In genomic region chr4:185965456-185966384, GRCh38 we compare ENCODE assay signal across 10 cellular contexts.
DNase-seq lines count a peak whose midpoint lies in the region; ATAC-seq, FAIRE-seq and TF ChIP-seq lines count a peak whose summit lies in the region.
"Had no signal": no experiment of that assay in that cellular context is flagged by ENCODE, and none has a peak within 500 bp of the region (broad histone marks: within the 10 kb centered on the region; RNA-seq: fewer than 3 reads in every experiment).

No MANE protein-coding gene starts in this region.

- BruUV-seq in GM12878 (replicated peaks; lab: Mats Ljungman, UMichigan): no TSS peak

- ATAC-seq in GM19023 (IDR thresholded peaks at IDR 0.05; ENCODE audit: unreplicated experiment) (peak; percentile 80), HG02852 (IDR thresholded peaks at IDR 0.05; ENCODE audit: unreplicated experiment) (peak; percentile 79), GM12878 (peak; percentile 81), T-helper 17 cell (no peak), GM21528 (IDR thresholded peaks at IDR 0.05; ENCODE audit: low FRiP score, unreplicated experiment) (no peak)
- ATAC-seq: Panc1 had no signal

- peak overlapping the region; percentile 51; the same call in 1 of the 2 replicates for H2AFZ ChIP-seq in GM12878 (ENCODE audit: control insufficient read depth, low read depth, low read length)
- H2AFZ ChIP-seq in trophoblast cell (ENCODE audit: insufficient read depth, low read length, poor library complexity): peak overlapping the region; percentile 37

- TF ChIP-seq EP300 in GM12878 (IDR thresholded peaks at IDR 0.05; ENCODE audit: borderline replicate concordance in 1 of 2, control insufficient read depth in 1 of 2, low read depth in 2 of 2, low read length in 2 of 2): no peak

- H4K91ac ChIP-seq in trophoblast cell (ENCODE audit: low read depth, low read length): peak overlapping the region; percentile 62

- RAD21 ChIA-PET in GM12878 (lab: Charles Lee; ENCODE audit: unreplicated experiment): no interaction called here

- DNase-seq in GM12878 (ENCODE audit: low read depth, low spot score) (peak; percentile 3), trophoblast cell (peak; percentile 8 to 14), ecto neural progenitor cell (ENCODE audit: low spot score) (no peak), T-helper 17 cell (no peak)
- DNase-seq in activated effector memory CD4-positive, alpha-beta T cell treated with Interleukin-2 at 50 U/mL for 16 hours: no peak

- H3K27me3 ChIP-seq in GM12878 (replicated peaks in 1 of 2; ENCODE audit: control insufficient read depth in 2 of 2, insufficient read depth in 2 of 2, low read length in 1 of 2): no peaks in the 10 kb centered on the region
- no peaks in the 10 kb centered on the region for H3K27me3 ChIP-seq in trophoblast cell (ENCODE audit: insufficient read depth, low read length)

- WGBS in GM12878 (ENCODE audit: insufficient coverage, insufficient replicate concordance, low lambda C conversion rate, missing lambda C conversion rate): 50% methylated on average over 15 of the region's 15 CpGs
- WGBS in trophoblast cell (ENCODE audit: extremely low coverage, insufficient coverage, insufficient read length): no CpG with 5 or more reads among the region's 15 CpGs

- TF ChIP-seq POLR2A in GM12878 (IDR thresholded peaks at IDR 0.05; ENCODE audit: low read depth, low read length): no peak

- H3K4me3 ChIP-seq in GM12878 (no peak overlapping the region; the same call in 1 of the 2 replicates), trophoblast cell (ENCODE audit: low read depth, low read length) (no peak overlapping the region)

- no peak overlapping the region for H2BK12ac ChIP-seq in trophoblast cell (ENCODE audit: low read length)

- peak overlapping the region; percentile 38; the same call in 1 of the 2 replicates for H3K4me2 ChIP-seq in GM12878 (ENCODE audit: control insufficient read depth, insufficient read depth)
- H3K4me2 ChIP-seq in trophoblast cell (ENCODE audit: low read length): no peak overlapping the region

- SMC1A ChIA-PET in GM12878 (lab: Charles Lee; ENCODE audit: uncharacterized antibody, unreplicated experiment): no interaction called here

- in situ Hi-C loops in GM12878 (cut with MboI): no loop called here

- H3K14ac ChIP-seq in trophoblast cell (ENCODE audit: low read length): no peak overlapping the region

- H3K9ac ChIP-seq in GM12878 (ENCODE audit: control insufficient read depth, insufficient read depth, low read length): no peak overlapping the region
- no peak overlapping the region for H3K9ac ChIP-seq in trophoblast cell (ENCODE audit: low read length)

- H3K4ac ChIP-seq in trophoblast cell (ENCODE audit: low read depth, low read length): no peak overlapping the region

- peaks cover 12% of the 10 kb centered on the region for H3K27me3 Mint-ChIP-seq in T-helper 17 cell

- no peaks in the 10 kb centered on the region for H3K9me3 ChIP-seq in GM12878 (replicated peaks; ENCODE audit: control insufficient read depth, insufficient read depth, low read length)
- no peaks in the 10 kb centered on the region for H3K9me3 ChIP-seq in trophoblast cell (ENCODE audit: insufficient read depth, low read depth, low read length)
- no peaks in the 10 kb centered on the region for H3K9me3 ChIP-seq in T-helper 17 cell (ENCODE audit: control insufficient read depth, low read length, poor library complexity, severe bottlenecking)

- H3K79me2 ChIP-seq in GM12878 (ENCODE audit: control insufficient read depth, insufficient read depth, low read length): no peaks in the 10 kb centered on the region
- no peaks in the 10 kb centered on the region for H3K79me2 ChIP-seq in trophoblast cell (ENCODE audit: control insufficient read depth, insufficient read depth, low read length, poor library complexity)

- H3K4me1 Mint-ChIP-seq in T-helper 17 cell: no peaks in the 10 kb centered on the region

- CTCF ChIA-PET in GM12878 (lab: Yijun Ruan, JAX): no interaction called here

- H3K4me3 Mint-ChIP-seq in T-helper 17 cell: no peak overlapping the region

- peak; percentile 77 for FAIRE-seq in GM12878 (lab: Jason Lieb, UNC)

- no peak overlapping the region for H2BK120ac ChIP-seq in trophoblast cell (ENCODE audit: insufficient read depth, low read length, poor library complexity)

- H3K27ac ChIP-seq in GM12878 (ENCODE audit: control insufficient read depth, insufficient read depth): no peak overlapping the region
- no peak overlapping the region for H3K27ac ChIP-seq in trophoblast cell (ENCODE audit: low read depth, low read length)
- H3K27ac ChIP-seq: HL-60 had no signal

- H3K79me1 ChIP-seq in trophoblast cell (ENCODE audit: low read length): peaks cover 3% of the 10 kb centered on the region

- H3K27ac Mint-ChIP-seq in T-helper 17 cell: no peak overlapping the region

- TF ChIP-seq RAD21 in GM12878 (IDR thresholded peaks at IDR 0.05; ENCODE audit: insufficient read depth, low read depth, low read length): no peak

- H3K4me1 ChIP-seq in GM12878 (ENCODE audit: control insufficient read depth, insufficient read depth, low read length) (no peaks in the 10 kb centered on the region), trophoblast cell (ENCODE audit: control insufficient read depth in 1 of 2, insufficient read depth in 2 of 2, low read length in 2 of 2) (peaks cover 3 to 4% of the 10 kb centered on the region in 2 experiments)

- intact Hi-C loops in GM12878 (cut with micrococcal nuclease; ENCODE audit: unreplicated experiment): no loop called here

- peak overlapping the region; percentile 32 for H4K8ac ChIP-seq in trophoblast cell (ENCODE audit: low read depth, low read length)

- no peak overlapping the region for H2AK5ac ChIP-seq in trophoblast cell (ENCODE audit: low read length)

- H3K23ac ChIP-seq in trophoblast cell (ENCODE audit: low read length): no peak overlapping the region

- no peak overlapping the region for H4K12ac ChIP-seq in trophoblast cell (ENCODE audit: low read depth, low read length)

- no peaks in the 10 kb centered on the region for H3K36me3 ChIP-seq in GM12878 (ENCODE audit: control insufficient read depth in 2 of 2, insufficient read depth in 2 of 2, low read length in 1 of 2)
- peaks cover 0 to 2% of the 10 kb centered on the region in 2 experiments for H3K36me3 ChIP-seq in trophoblast cell (ENCODE audit: control insufficient read depth in 1 of 2, insufficient read depth in 2 of 2, low read length in 2 of 2)

- no peak overlapping the region for H3K18ac ChIP-seq in trophoblast cell (ENCODE audit: low read length)

- H3K36me3 Mint-ChIP-seq in T-helper 17 cell (ENCODE audit: low read depth): no peaks in the 10 kb centered on the region

- H2BK5ac ChIP-seq in trophoblast cell (ENCODE audit: low read depth, low read length, poor library complexity): no peak overlapping the region

- POLR2A ChIA-PET in GM12878 (lab: Charles Lee): no interaction called here

- no peak for TF ChIP-seq CTCF in GM12878 (IDR thresholded peaks at IDR 0.05 in 2 of 3, conservative IDR thresholded peaks at IDR 0.05 in 1 of 3; ENCODE audit: control insufficient read depth in 2 of 3, extremely low read depth in 1 of 3, insufficient read depth in 1 of 3, low read depth in 3 of 3, low read length in 3 of 3)

- H4K20me1 ChIP-seq in GM12878 (ENCODE audit: control insufficient read depth, insufficient read depth): no peaks in the 10 kb centered on the region

TF ChIP-seq in GM12878, 131 proteins besides CTCF, POLR2A, EP300 and RAD21:
- 0 out of 2 replicates have a peak, but pooled peaks have one; percentile 18 for TF ChIP-seq GABPA (IDR thresholded peaks at IDR 0.05; ENCODE audit: low read depth)
- TF ChIP-seq SREBF2 (IDR thresholded peaks at IDR 0.05; ENCODE audit: low read length): no peak
TF ChIP-seq in GM12878: peak in this region for 1.

Comparison
In these comparisons a context has a peak if more than half of its experiments do, and no peak if none do; other contexts are left out.
1. ATAC-seq: peak in GM19023 (single experiment), HG02852 (single experiment) and GM12878 (single experiment); none in T-helper 17 cell (single experiment) and GM21528 (single experiment).
2. DNase-seq: peak in GM12878 (single experiment) and trophoblast cell (2 of 2); none in ecto neural progenitor cell (single experiment), T-helper 17 cell (0 of 3) and activated effector memory CD4-positive, alpha-beta T cell treated with Interleukin-2 at 50 U/mL for 16 hours (single experiment).